Comparison of ENCODE assay signal across 8 cellular contexts in the genomic region with DNA sequence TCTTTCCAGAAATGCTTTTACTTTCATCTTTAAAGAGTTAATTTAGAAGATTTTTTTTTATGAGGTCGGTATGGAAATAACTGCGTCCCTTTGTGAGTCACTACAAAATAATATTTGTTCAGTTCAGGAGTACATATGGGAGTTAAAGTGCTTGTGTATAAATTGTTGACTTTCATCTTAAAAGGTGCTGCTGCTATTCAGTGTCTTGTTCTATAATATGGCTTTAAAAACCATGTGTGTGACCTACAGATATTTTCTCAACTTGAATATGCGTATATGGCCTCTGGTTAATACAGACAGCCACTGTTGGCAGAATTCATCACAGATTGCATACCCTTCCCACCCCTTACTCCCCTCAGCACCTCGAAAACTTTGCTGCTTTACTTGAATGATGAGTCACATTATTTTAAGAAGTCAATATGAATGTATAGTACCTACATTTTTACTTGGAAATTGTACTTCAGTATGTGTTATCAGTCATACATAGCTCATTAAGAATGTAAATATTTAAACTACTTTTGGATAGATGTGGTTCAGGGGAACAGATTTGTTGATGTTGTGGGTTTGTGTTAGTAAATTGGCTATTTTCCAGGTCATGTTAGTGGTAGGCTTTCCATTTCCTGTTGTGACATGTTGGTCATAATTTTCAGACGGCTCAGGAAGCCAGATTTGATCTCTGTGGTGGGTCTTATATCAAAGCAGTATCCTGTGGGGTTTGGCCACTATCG. TPM values are rescaled to one million over a fixed set of nuclear protein-coding genes. Genes with fewer than 3 reads are reported as not detected.
DNase-seq lines count a peak whose midpoint lies in the region; ATAC-seq and TF ChIP-seq lines count a peak whose summit lies in the region.

No MANE protein-coding gene starts in this region.

- H3K27me3 Mint-ChIP-seq in CD4-positive, CD25-positive, alpha-beta regulatory T cell: no peaks in the 10 kb centered on the region

- ATAC-seq in CD4-positive, CD25-positive, alpha-beta regulatory T cell (ENCODE audit: low read depth in 2 of 2): peak; percentile 9
- peak; percentile 13 for ATAC-seq in GM21619 (IDR thresholded peaks at IDR 0.05; ENCODE audit: unreplicated experiment)
- ATAC-seq in GM18517 (IDR thresholded peaks at IDR 0.05; ENCODE audit: unreplicated experiment): no peak
- no peak for ATAC-seq in sciatic nerve

- peaks cover 42% of the 10 kb centered on the region for H3K4me1 ChIP-seq in CD4-positive, CD25-positive, alpha-beta regulatory T cell (ENCODE audit: control insufficient read depth, insufficient read depth, low read length, poor library complexity, severe bottlenecking)
- H3K4me1 ChIP-seq in mucosa of stomach (ENCODE audit: control insufficient read depth, insufficient read depth, low read length): peaks cover 2% of the 10 kb centered on the region

- H3K4me3 Mint-ChIP-seq in CD4-positive, CD25-positive, alpha-beta regulatory T cell: peak overlapping the region; percentile 83 to 94 (median 86)

- peak overlapping the region; percentile 99 for H3K9ac ChIP-seq in mucosa of stomach (ENCODE audit: low read length)

- H3K27ac ChIP-seq in CD4-positive, CD25-positive, alpha-beta regulatory T cell (ENCODE audit: insufficient read depth, low read length, poor library complexity, severe bottlenecking): peak overlapping the region; percentile 97

- H3K27me3 ChIP-seq in CD4-positive, CD25-positive, alpha-beta regulatory T cell (ENCODE audit: control insufficient read depth, insufficient read depth, low read length): no peaks in the 10 kb centered on the region
- H3K27me3 ChIP-seq in mucosa of stomach (ENCODE audit: control insufficient read depth, insufficient read depth, low read length): no peaks in the 10 kb centered on the region

- H3K36me3 ChIP-seq in CD4-positive, CD25-positive, alpha-beta regulatory T cell (ENCODE audit: control insufficient read depth, insufficient read depth, low read length): no peaks in the 10 kb centered on the region
- H3K36me3 ChIP-seq in mucosa of stomach (ENCODE audit: control insufficient read depth, insufficient read depth, low read length): no peaks in the 10 kb centered on the region

- intact Hi-C loops in sciatic nerve (cut with DNase I): no loop called here

- H3K36me3 Mint-ChIP-seq in CD4-positive, CD25-positive, alpha-beta regulatory T cell: no peaks in the 10 kb centered on the region

- H3K4me3 ChIP-seq in CD4-positive, CD25-positive, alpha-beta regulatory T cell (ENCODE audit: low read depth, low read length): peak overlapping the region; percentile 97
- peak overlapping the region; percentile 72 to 88 for H3K4me3 ChIP-seq in cardiac fibroblast (replicated peaks in 1 of 2; ENCODE audit: low read depth in 2 of 2, low read length in 2 of 2)
- H3K4me3 ChIP-seq in mucosa of stomach (ENCODE audit: low read length): peak overlapping the region; percentile 99

- no peaks in the 10 kb centered on the region for H3K9me3 ChIP-seq in CD4-positive, CD25-positive, alpha-beta regulatory T cell (ENCODE audit: control insufficient read depth in 2 of 2, low read length in 2 of 2)
- no peaks in the 10 kb centered on the region for H3K9me3 ChIP-seq in mucosa of stomach (ENCODE audit: control insufficient read depth, low read length)

- TF ChIP-seq CTCF in cardiac fibroblast (IDR thresholded peaks at IDR 0.05; ENCODE audit: low read depth, low read length): no peak

- peaks cover 16 to 77% (median 57%) of the 10 kb centered on the region in 4 donors for H3K4me1 Mint-ChIP-seq in CD4-positive, CD25-positive, alpha-beta regulatory T cell

- peak; percentile 40 to 74 (median 53) for DNase-seq in CD4-positive, CD25-positive, alpha-beta regulatory T cell
- DNase-seq in OCI-M1 (lab: John Stamatoyannopoulos, UW): peak; percentile 89
- peak; percentile 61 to 64 for DNase-seq in cardiac fibroblast (ENCODE audit: low read depth in 2 of 2)
- DNase-seq in NCI-H774 (lab: John Stamatoyannopoulos, UW): no peak
- DNase-seq in sciatic nerve (ENCODE audit: low spot score): no peak

- no peaks in the 10 kb centered on the region for H3K9me3 Mint-ChIP-seq in CD4-positive, CD25-positive, alpha-beta regulatory T cell

- H3K27ac Mint-ChIP-seq in CD4-positive, CD25-positive, alpha-beta regulatory T cell: peak overlapping the region; percentile 94 to 98 (median 95)

RNA-seq across cellular contexts. Expression of gene CLCN3, which starts 1.5 kb away (rescaled TPM):
- total RNA-seq in CD4-positive, CD25-positive, alpha-beta regulatory T cell: 17.0 TPM
- polyA plus RNA-seq in CD4-positive, CD25-positive, alpha-beta regulatory T cell: 10 to 100 TPM in 1 of 4 donors, 1 to 10 TPM in 3; 6.3 to 12.0 (median 8.5) TPM
- total RNA-seq in sciatic nerve: 52.6 TPM

RNA-seq across cellular contexts. Expression of gene NEK1, which starts 9.5 kb away (rescaled TPM):
- total RNA-seq in CD4-positive, CD25-positive, alpha-beta regulatory T cell: 22.9 TPM
- polyA plus RNA-seq in CD4-positive, CD25-positive, alpha-beta regulatory T cell: 10 to 100 TPM in 2 of 4 donors, 1 to 10 TPM in 2; 7.7 to 11.0 (median 9.9) TPM
- 128 TPM for total RNA-seq in sciatic nerve

Comparison
In these comparisons a context has a peak if more than half of its experiments do, and no peak if none do; other contexts are left out.
1. ATAC-seq: peak in CD4-positive, CD25-positive, alpha-beta regulatory T cell (2 of 2) and GM21619 (single experiment); none in GM18517 (single experiment) and sciatic nerve (single experiment).
2. DNase-seq: peak in CD4-positive, CD25-positive, alpha-beta regulatory T cell (3 of 3), OCI-M1 (single experiment) and cardiac fibroblast (2 of 2); none in NCI-H774 (single experiment) and sciatic nerve (single experiment).
3. Peak in every context shown above with its lines, with median percentiles within 50 percentile points of each other: H3K4me3 ChIP-seq.